Comparison of ENCODE assay signal across 8 cellular contexts in the genomic region with DNA sequence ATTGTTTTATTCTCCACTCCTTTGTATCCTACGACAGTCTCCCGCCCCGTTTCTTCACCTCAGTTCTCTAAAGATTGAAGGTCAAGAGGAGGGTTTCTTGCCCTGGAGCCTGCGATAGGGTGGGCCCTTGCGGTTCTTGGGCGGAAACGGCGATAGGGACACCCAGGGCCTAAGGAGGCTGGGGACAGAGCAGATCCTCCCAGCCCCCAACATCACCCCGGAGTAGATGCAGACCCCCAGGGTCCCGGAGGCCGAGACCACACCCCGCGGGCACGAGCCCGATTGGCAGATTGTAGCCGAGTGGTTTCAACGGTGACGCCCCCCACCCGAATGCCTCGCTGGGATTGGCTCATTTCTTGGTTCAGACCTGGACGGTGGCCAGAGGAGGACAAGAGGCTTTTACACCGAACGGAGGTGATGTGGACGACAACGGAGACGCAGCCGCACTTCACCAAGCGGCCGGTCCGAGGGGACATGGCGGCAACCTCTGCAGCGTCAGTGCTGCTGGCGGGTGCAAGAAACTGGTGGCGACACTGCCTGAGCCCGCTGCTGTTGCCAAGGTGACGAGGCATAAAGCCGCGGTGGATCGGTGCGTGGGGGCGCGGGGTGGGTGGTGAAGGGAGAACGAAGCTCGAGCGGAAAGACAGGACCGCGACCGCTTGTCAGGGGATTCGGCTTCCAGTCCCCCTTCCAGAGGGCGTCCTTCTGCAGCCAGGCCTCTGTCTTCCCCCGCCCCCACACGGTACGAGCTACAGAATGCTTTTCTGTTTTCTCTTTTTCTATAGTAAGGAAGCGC. TPM values are rescaled to one million over a fixed set of nuclear protein-coding genes. Genes with fewer than 3 reads are reported as not detected.
DNase-seq lines count a peak whose midpoint lies in the region; ATAC-seq and TF ChIP-seq lines count a peak whose summit lies in the region.

No MANE protein-coding gene starts in this region.

- H3K4me3 ChIP-seq in HCT116 (replicated peaks in 1 of 2; ENCODE audit: low read depth in 1 of 2, low read length in 2 of 2) (peak overlapping the region; percentile 87 to 90), osteoblast (ENCODE audit: insufficient read depth, low read length) (peak overlapping the region; percentile 96), thoracic aorta (peak overlapping the region; percentile 94)

- POLR2A ChIA-PET in HCT116 (lab: Charles Lee): interaction anchor here (1.6 kb wide), 1 partner anchor 19 kb away, joined by 3 read pairs; no protein-coding TSS in a partner anchor

- H3K4me2 ChIP-seq in HCT116 (ENCODE audit: low read length): peak overlapping the region; percentile 96
- H3K4me2 ChIP-seq in osteoblast (ENCODE audit: insufficient read depth, low read length): peak overlapping the region; percentile 99

- H3K79me2 ChIP-seq in HCT116 (ENCODE audit: insufficient read depth, low read length) (no peaks in the 10 kb centered on the region), osteoblast (ENCODE audit: insufficient read depth, low read length) (peaks cover 2% of the 10 kb centered on the region)

- H3K27me3 Mint-ChIP-seq in activated naive CD8-positive, alpha-beta T cell: no peaks in the 10 kb centered on the region

- DNase-seq in Daoy (ENCODE audit: low read depth) (peak; percentile 95), HCT116 (ENCODE audit: low read depth, low spot score) (peak; percentile 91), NCI-H1092 treated with DMSO at 0.1 percent for 48 hours (lab: John Stamatoyannopoulos, UW) (peak; percentile 91), Right ventricle myocardium inferior (ENCODE audit: missing footprints) (peak; percentile 91), osteoblast (ENCODE audit: insufficient read length, low spot score, missing footprints) (peak; percentile 83), thoracic aorta (ENCODE audit: low spot score) (peak; percentile 48)

- TF ChIP-seq RAD21 in HCT116 (IDR thresholded peaks at IDR 0.05; ENCODE audit: low read depth): no peak

- BruUV-seq in HCT116 (replicated peaks; lab: Mats Ljungman, UMichigan): no TSS peak

- H3K9me3 Mint-ChIP-seq in activated naive CD8-positive, alpha-beta T cell (ENCODE audit: low read depth): peaks cover 21% of the 10 kb centered on the region

- H3K36me3 ChIP-seq in HCT116 (ENCODE audit: control insufficient read depth in 1 of 2, insufficient read depth in 2 of 2, low read length in 2 of 2) (no peaks in the 10 kb centered on the region), osteoblast (ENCODE audit: insufficient read depth, low read length) (no peaks in the 10 kb centered on the region), thoracic aorta (no peaks in the 10 kb centered on the region)

- no peaks in the 10 kb centered on the region for H4K20me1 ChIP-seq in HCT116 (ENCODE audit: insufficient read depth)
- H4K20me1 ChIP-seq in osteoblast (ENCODE audit: insufficient read depth, low read length): peaks cover 4% of the 10 kb centered on the region

- TF ChIP-seq POLR2A in HCT116 (IDR thresholded peaks at IDR 0.05; ENCODE audit: borderline replicate concordance, extremely low read depth, insufficient read depth, insufficient read length): peak; percentile 60

- RAD21 ChIA-PET in HCT116 (lab: Charles Lee; ENCODE audit: low non-redundant PET in 1 of 2, low total read pairs in 2 of 2, uncharacterized antibody in 2 of 2, unreplicated experiment in 2 of 2): no interaction called here

- H3K9me3 ChIP-seq in HCT116 (ENCODE audit: control insufficient read depth in 1 of 2, insufficient read depth in 1 of 2, low read depth in 1 of 2, low read length in 2 of 2) (peaks cover 0 to 5% of the 10 kb centered on the region in 2 experiments; a peak in 1 of 4 replicates), osteoblast (ENCODE audit: low read depth, low read length) (peaks cover 10% of the 10 kb centered on the region), thoracic aorta (peaks cover 8% of the 10 kb centered on the region)

- peak overlapping the region; percentile 71 for H3K9ac ChIP-seq in HCT116 (ENCODE audit: low read length)

- H2AFZ ChIP-seq in HCT116 (ENCODE audit: low read depth, low read length, poor library complexity, severe bottlenecking) (peak overlapping the region; percentile 97), osteoblast (ENCODE audit: low read length) (peak overlapping the region; percentile 96)

- CTCF ChIA-PET in HCT116 (lab: Charles Lee): interaction anchor here (1.2 kb wide), 1 partner anchor 263 kb away, joined by 3 read pairs; no protein-coding TSS in a partner anchor

- H3K4me1 ChIP-seq in HCT116 (ENCODE audit: control insufficient read depth in 1 of 2, insufficient read depth in 2 of 2, low read length in 2 of 2): peaks cover 0 to 13% of the 10 kb centered on the region in 2 experiments; a peak in 2 of 4 replicates
- peaks cover 19% of the 10 kb centered on the region for H3K4me1 ChIP-seq in osteoblast (ENCODE audit: insufficient read depth, low read length)
- peaks cover 8 to 21% of the 10 kb centered on the region in 2 donors for H3K4me1 ChIP-seq in thoracic aorta (ENCODE audit: control insufficient read depth in 1 of 2, low read depth in 2 of 2)

- H3K4me3 Mint-ChIP-seq in activated naive CD8-positive, alpha-beta T cell: peak overlapping the region; percentile 96

- H3K27me3 ChIP-seq in HCT116 (ENCODE audit: insufficient read depth, low read length) (no peaks in the 10 kb centered on the region), osteoblast (ENCODE audit: insufficient read depth, low read length) (no peaks in the 10 kb centered on the region), thoracic aorta (replicated peaks; ENCODE audit: insufficient read depth) (no peaks in the 10 kb centered on the region)

- peaks cover 18% of the 10 kb centered on the region for H3K4me1 Mint-ChIP-seq in activated naive CD8-positive, alpha-beta T cell (ENCODE audit: low read depth)

- ATAC-seq in HCT116 (peak; percentile 93), SK-N-SH treated with all-trans-retinoic acid at 6 μM for 48 hours (peak; percentile 93), Right ventricle myocardium inferior (peak; percentile 81), thoracic aorta (ENCODE audit: insufficient number of reproducible peaks, low FRiP score, low read depth) (peak; percentile 55)

- intact Hi-C loops in HCT116 (cut with micrococcal nuclease) (no loop called here), Right ventricle myocardium inferior (cut with DNase I) (no loop called here)

- H3K27ac ChIP-seq in HCT116 (ENCODE audit: low read depth, low read length) (peak overlapping the region; percentile 34), osteoblast (ENCODE audit: low read depth, low read length) (peak overlapping the region; percentile 69), thoracic aorta (peak overlapping the region; percentile 44 to 52)

- H3K36me3 Mint-ChIP-seq in activated naive CD8-positive, alpha-beta T cell: peaks cover 10% of the 10 kb centered on the region

- peak overlapping the region; percentile 76 for H3K27ac Mint-ChIP-seq in activated naive CD8-positive, alpha-beta T cell

- no peaks in the 10 kb centered on the region for H3K9me2 ChIP-seq in HCT116 (ENCODE audit: insufficient read depth)

- no peak for TF ChIP-seq CTCF in HCT116 (IDR thresholded peaks at IDR 0.05 in 2 of 3, conservative IDR thresholded peaks at IDR 0.05 in 1 of 3; ENCODE audit: borderline replicate concordance in 1 of 3, insufficient read depth in 1 of 3, low read depth in 2 of 3, low read length in 2 of 3)
- TF ChIP-seq CTCF in osteoblast (IDR thresholded peaks at IDR 0.05; ENCODE audit: extremely low read depth, low read depth, low read length): no peak
- TF ChIP-seq CTCF in thoracic aorta (IDR thresholded peaks at IDR 0.05): no peak

TF ChIP-seq in HCT116, 20 proteins besides CTCF, POLR2A, EP300 and RAD21 (continues in another document):
- TF ChIP-seq, protein P1, sequence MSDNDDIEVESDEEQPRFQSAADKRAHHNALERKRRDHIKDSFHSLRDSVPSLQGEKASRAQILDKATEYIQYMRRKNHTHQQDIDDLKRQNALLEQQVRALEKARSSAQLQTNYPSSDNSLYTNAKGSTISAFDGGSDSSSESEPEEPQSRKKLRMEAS (IDR thresholded peaks at IDR 0.05): peak; percentile 66; the same call in 1 of the 2 replicates
- TF ChIP-seq TCF7L2 (IDR thresholded peaks at IDR 0.05; ENCODE audit: borderline replicate concordance, extremely low read depth, insufficient read depth, insufficient read length): no peak
- 0 out of 2 replicates have a peak, but pooled peaks have one; percentile 27 for TF ChIP-seq ZFX (IDR thresholded peaks at IDR 0.05)
- TF ChIP-seq ELF1 (IDR thresholded peaks at IDR 0.05; ENCODE audit: borderline replicate concordance, low read depth): no peak
- TF ChIP-seq, protein P2, sequence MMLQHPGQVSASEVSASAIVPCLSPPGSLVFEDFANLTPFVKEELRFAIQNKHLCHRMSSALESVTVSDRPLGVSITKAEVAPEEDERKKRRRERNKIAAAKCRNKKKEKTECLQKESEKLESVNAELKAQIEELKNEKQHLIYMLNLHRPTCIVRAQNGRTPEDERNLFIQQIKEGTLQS (IDR thresholded peaks at IDR 0.05): no peak
- TF ChIP-seq EGR1 (IDR thresholded peaks at IDR 0.05; ENCODE audit: low read depth): peak; percentile 58; the same call in 1 of the 2 replicates
- no peak for TF ChIP-seq ZNF274 (IDR thresholded peaks at IDR 0.05; ENCODE audit: low read depth, low read length)
- peak; percentile 93 for TF ChIP-seq CBX3 (IDR thresholded peaks at IDR 0.05; ENCODE audit: low read depth)

TF ChIP-seq in SK-N-SH treated with all-trans-retinoic acid at 6 μM for 48 hours, 23 proteins besides CTCF, POLR2A, EP300 and RAD21 (continues in another document):
- TF ChIP-seq ZFP3 (CRISPR knock-in tag; IDR thresholded peaks at IDR 0.05): no peak
- no peak for TF ChIP-seq ISL1 (CRISPR knock-in tag; IDR thresholded peaks at IDR 0.05)
- no peak for TF ChIP-seq ZNF70 (CRISPR knock-in tag; IDR thresholded peaks at IDR 0.05)
- no peak for TF ChIP-seq GLIS3 (CRISPR knock-in tag; IDR thresholded peaks at IDR 0.05)
- no peak for TF ChIP-seq CREB5 (CRISPR knock-in tag; IDR thresholded peaks at IDR 0.05; ENCODE audit: low read depth)
- TF ChIP-seq ZNF565 (CRISPR knock-in tag; conservative IDR thresholded peaks at IDR 0.05; ENCODE audit: low read depth): no peak

RNA-seq across cellular contexts. Expression of gene MCF2L2, which starts 19.0 kb away (rescaled TPM):
- 0.09 and 0.46 TPM in 2 replicates for total RNA-seq in Daoy (2014; rRNA removed; shearing (Covaris generic))
- total RNA-seq in HCT116 (2021; ENCODE audit: unreplicated experiment) (1.5 TPM), Right ventricle myocardium inferior (0.22 TPM), osteoblast (under 0.01 TPM in 2 replicates), thoracic aorta (1 to 10 TPM in 1 of 2 donors, under 1 TPM in 1; 0.85 to 1.5 TPM)
- 0.97 and 1.6 TPM in 2 replicates for polyA plus RNA-seq in HCT116 (2012)

Comparison
In these comparisons a context has a peak if more than half of its experiments do, and no peak if none do; other contexts are left out.
1. Peak in every context shown above with its lines: DNase-seq, ATAC-seq, H3K4me3 ChIP-seq and H3K27ac ChIP-seq.